Comparison of ENCODE assay signal across 18 cellular contexts in the genomic region with DNA sequence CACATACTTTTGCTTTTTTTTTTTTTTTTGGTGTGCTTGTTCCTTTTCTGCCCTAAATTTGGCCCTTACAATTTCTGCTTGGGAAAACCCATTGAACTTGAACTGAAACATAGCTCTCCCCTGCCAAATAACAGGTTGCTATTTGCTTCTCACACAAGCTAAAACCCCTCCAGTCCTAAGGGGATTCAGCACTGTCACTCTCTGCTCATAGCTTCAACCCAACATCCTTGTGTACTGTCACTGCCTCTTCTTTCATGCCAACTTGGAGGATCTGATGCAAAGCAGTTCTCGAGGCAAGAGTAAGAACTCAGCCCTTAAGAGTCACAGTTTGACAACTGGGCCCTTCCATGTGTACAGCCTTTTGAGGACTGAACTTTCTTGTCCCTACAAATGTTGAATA. TPM values are rescaled to one million over a fixed set of nuclear protein-coding genes. Genes with fewer than 3 reads are reported as not detected.
DNase-seq lines count a peak whose midpoint lies in the region; ATAC-seq and TF ChIP-seq lines count a peak whose summit lies in the region.
"Had no signal": no experiment of that assay in that cellular context is flagged by ENCODE, and none has a peak within 500 bp of the region (broad histone marks: within the 10 kb centered on the region; RNA-seq: fewer than 3 reads in every experiment).

No MANE protein-coding gene starts in this region.

- H3F3A ChIP-seq in neural progenitor cell (ENCODE audit: low read depth), result peaks cover 12% of the 10 kb centered on the region

- H3K27me3 ChIP-seq in BLaER1 (no peaks in the 10 kb centered on the region), neural progenitor cell (no peaks in the 10 kb centered on the region)

- H3K27ac ChIP-seq in BLaER1 (no peak overlapping the region), neural progenitor cell (no peak overlapping the region)
- H3K27ac ChIP-seq: 22Rv1, A549, C4-2B had no signal

- ATAC-seq in GM18502 (IDR thresholded peaks at IDR 0.05; ENCODE audit: poor library complexity, unreplicated experiment), result peak; percentile 44
- peak; percentile 83 to 87 for ATAC-seq in stimulated activated naive B cell treated with anti-CD40 and anti-IgM and Interleukin-4, amounts not matched to agents 10 μg/mL and 1 μg/mL and 100 μg/mL, for 72 hours (replicated peaks)
- ATAC-seq: A549; CD8-positive, alpha-beta T cell had no signal

- no peak for TF ChIP-seq CTCF in neural progenitor cell (IDR thresholded peaks at IDR 0.05)

- H3K27ac Mint-ChIP-seq in neural progenitor cell, result peak overlapping the region; percentile 25
- no peak overlapping the region for H3K27ac Mint-ChIP-seq in stimulated activated naive B cell treated with anti-CD40 and anti-IgM and Interleukin-4, amounts not matched to agents 10 μg/mL and 1 μg/mL and 100 μg/mL, for 72 hours
- no peak overlapping the region for H3K27ac Mint-ChIP-seq in activated T-helper 1 cell treated with anti-CD3 and anti-CD28 coated beads, Interleukin-12 subunit alpha, Interleukin-12 subunit beta, Interleukin-2, Interleukin-4 antibody, amounts not matched to agents 30 ng/mL and 10 ng/mL and 1 ng/mL, durations not matched to agents 14 hours and 24 hours and 36 hours
- H3K27ac Mint-ChIP-seq: B cell; CD4-positive, alpha-beta T cell; CD8-positive, alpha-beta T cell had no signal

- no peak overlapping the region for H2AFZ ChIP-seq in neural progenitor cell (replicated peaks)

- H3K9me3 Mint-ChIP-seq in neural progenitor cell, result peaks cover 3% of the 10 kb centered on the region
- H3K9me3 Mint-ChIP-seq in stimulated activated naive B cell treated with anti-CD40 and anti-IgM and Interleukin-4, amounts not matched to agents 10 μg/mL and 1 μg/mL and 100 μg/mL, for 72 hours, result no peaks in the 10 kb centered on the region
- no peaks in the 10 kb centered on the region for H3K9me3 Mint-ChIP-seq in activated T-helper 1 cell treated with anti-CD3 and anti-CD28 coated beads, Interleukin-12 subunit alpha, Interleukin-12 subunit beta, Interleukin-2, Interleukin-4 antibody, amounts not matched to agents 30 ng/mL and 10 ng/mL and 1 ng/mL, durations not matched to agents 14 hours and 24 hours and 36 hours
- H3K9me3 Mint-ChIP-seq: CD4-positive, alpha-beta T cell; CD8-positive, alpha-beta T cell had no signal

- H3K36me3 Mint-ChIP-seq in neural progenitor cell, result no peaks in the 10 kb centered on the region
- no peaks in the 10 kb centered on the region for H3K36me3 Mint-ChIP-seq in stimulated activated naive B cell treated with anti-CD40 and anti-IgM and Interleukin-4, amounts not matched to agents 10 μg/mL and 1 μg/mL and 100 μg/mL, for 72 hours
- no peaks in the 10 kb centered on the region for H3K36me3 Mint-ChIP-seq in activated T-helper 1 cell treated with anti-CD3 and anti-CD28 coated beads, Interleukin-12 subunit alpha, Interleukin-12 subunit beta, Interleukin-2, Interleukin-4 antibody, amounts not matched to agents 30 ng/mL and 10 ng/mL and 1 ng/mL, durations not matched to agents 14 hours and 24 hours and 36 hours (ENCODE audit: low read depth)
- H3K36me3 Mint-ChIP-seq: CD8-positive, alpha-beta T cell had no signal

- no peaks in the 10 kb centered on the region for H3K36me3 ChIP-seq in BLaER1
- no peaks in the 10 kb centered on the region for H3K36me3 ChIP-seq in neural progenitor cell

- H3K4me3 Mint-ChIP-seq in neural progenitor cell, result no peak overlapping the region
- no peak overlapping the region for H3K4me3 Mint-ChIP-seq in stimulated activated naive B cell treated with anti-CD40 and anti-IgM and Interleukin-4, amounts not matched to agents 10 μg/mL and 1 μg/mL and 100 μg/mL, for 72 hours
- no peak overlapping the region for H3K4me3 Mint-ChIP-seq in activated T-helper 1 cell treated with anti-CD3 and anti-CD28 coated beads, Interleukin-12 subunit alpha, Interleukin-12 subunit beta, Interleukin-2, Interleukin-4 antibody, amounts not matched to agents 30 ng/mL and 10 ng/mL and 1 ng/mL, durations not matched to agents 14 hours and 24 hours and 36 hours
- H3K4me3 Mint-ChIP-seq: B cell; CD4-positive, alpha-beta T cell; CD8-positive, alpha-beta T cell had no signal

- no peak overlapping the region for H3K4me3 ChIP-seq in BLaER1
- no peak overlapping the region for H3K4me3 ChIP-seq in neural progenitor cell
- H3K4me3 ChIP-seq: A549 had no signal

- H3K4me2 ChIP-seq in BLaER1 (peak overlapping the region; percentile 80), neural progenitor cell (no peak overlapping the region)
- H3K4me2 ChIP-seq: A549 had no signal

- intact Hi-C loops in activated T-helper 1 cell treated with anti-CD3 and anti-CD28 coated beads, Interleukin-12 subunit alpha, Interleukin-12 subunit beta, Interleukin-2, Interleukin-4 antibody, amounts not matched to agents 30 ng/mL and 10 ng/mL and 1 ng/mL, durations not matched to agents 14 hours and 24 hours and 36 hours (cut with micrococcal nuclease), result no loop called here

- H3K9me3 ChIP-seq in BLaER1 (no peaks in the 10 kb centered on the region), neural progenitor cell (ENCODE audit: low read depth) (no peaks in the 10 kb centered on the region)
- H3K9me3 ChIP-seq: A549, Caco-2 had no signal

- H3K9ac ChIP-seq in BLaER1, result no peak overlapping the region
- H3K9ac ChIP-seq in neural progenitor cell, result no peak overlapping the region

- H3K4me1 Mint-ChIP-seq in neural progenitor cell, result peaks cover 26% of the 10 kb centered on the region
- peaks cover 4 to 10% of the 10 kb centered on the region in 2 donors for H3K4me1 Mint-ChIP-seq in stimulated activated naive B cell treated with anti-CD40 and anti-IgM and Interleukin-4, amounts not matched to agents 10 μg/mL and 1 μg/mL and 100 μg/mL, for 72 hours
- H3K4me1 Mint-ChIP-seq in activated T-helper 1 cell treated with anti-CD3 and anti-CD28 coated beads, Interleukin-12 subunit alpha, Interleukin-12 subunit beta, Interleukin-2, Interleukin-4 antibody, amounts not matched to agents 30 ng/mL and 10 ng/mL and 1 ng/mL, durations not matched to agents 14 hours and 24 hours and 36 hours (ENCODE audit: low read depth), result peaks cover 6% of the 10 kb centered on the region

- no peaks in the 10 kb centered on the region for H3K79me2 ChIP-seq in neural progenitor cell (ENCODE audit: low read depth)

- no peaks in the 10 kb centered on the region for H4K20me1 ChIP-seq in BLaER1
- no peaks in the 10 kb centered on the region for H4K20me1 ChIP-seq in neural progenitor cell (ENCODE audit: low read depth)

- H3K4me1 ChIP-seq in BLaER1, result peaks cover 37% of the 10 kb centered on the region
- H3K4me1 ChIP-seq in neural progenitor cell, result peaks cover 27% of the 10 kb centered on the region
- H3K4me1 ChIP-seq: A549, Caco-2 had no signal

- no peak for DNase-seq in neural progenitor cell (ENCODE audit: low spot score)
- DNase-seq in stimulated activated naive B cell treated with anti-CD40 and anti-IgM and Interleukin-4, amounts not matched to agents 10 μg/mL and 1 μg/mL and 100 μg/mL, for 72 hours, result no peak
- DNase-seq in NCI-H146 treated with DMSO at 0.1 percent for 48 hours (lab: John Stamatoyannopoulos, UW; ENCODE audit: unreplicated experiment), result no peak
- no peak for DNase-seq in activated T-helper 1 cell treated with anti-CD3 and anti-CD28 coated beads, Interleukin-12 subunit alpha, Interleukin-12 subunit beta, Interleukin-2, Interleukin-4 antibody, amounts not matched to agents 30 ng/mL and 10 ng/mL and 1 ng/mL, durations not matched to agents 14 hours and 24 hours and 36 hours (ENCODE audit: low spot score)
- no peak for DNase-seq in dermis blood vessel endothelial cell
- DNase-seq: AML-193; Caco-2; Calu3; CD4-positive, alpha-beta T cell; CD8-positive, alpha-beta T cell; DMS79 treated with DMSO at 0.1 percent for 48 hours; GF-D8 had no signal

- H3K27me3 Mint-ChIP-seq in neural progenitor cell (ENCODE audit: insufficient read depth, low read depth), result peaks cover 2% of the 10 kb centered on the region
- H3K27me3 Mint-ChIP-seq in stimulated activated naive B cell treated with anti-CD40 and anti-IgM and Interleukin-4, amounts not matched to agents 10 μg/mL and 1 μg/mL and 100 μg/mL, for 72 hours, result peaks cover 17 to 27% of the 10 kb centered on the region in 2 donors
- H3K27me3 Mint-ChIP-seq in activated T-helper 1 cell treated with anti-CD3 and anti-CD28 coated beads, Interleukin-12 subunit alpha, Interleukin-12 subunit beta, Interleukin-2, Interleukin-4 antibody, amounts not matched to agents 30 ng/mL and 10 ng/mL and 1 ng/mL, durations not matched to agents 14 hours and 24 hours and 36 hours (ENCODE audit: insufficient read depth), result peaks cover 4% of the 10 kb centered on the region
- H3K27me3 Mint-ChIP-seq: CD4-positive, alpha-beta T cell had no signal

RNA-seq across cellular contexts. Expression of gene NRP2, which starts 30.6 kb away (rescaled TPM):
- total RNA-seq in neural progenitor cell (ENCODE audit: low replicate concordance) (27.8 and 32.0 TPM in 2 replicates), dermis blood vessel endothelial cell (165 and 254 TPM in 2 replicates)
- total RNA-seq in activated T-helper 1 cell treated with anti-CD3 and anti-CD28 coated beads, Interleukin-12 subunit alpha, Interleukin-12 subunit beta, Interleukin-2, Interleukin-4 antibody, amounts not matched to agents 30 ng/mL and 10 ng/mL and 1 ng/mL, durations not matched to agents 14 hours and 24 hours and 36 hours, result 56.9 and 64.0 TPM in 2 replicates
- total RNA-seq: CD8-positive, alpha-beta T cell had no signal
